Comparison of ENCODE assay signal across 13 cellular contexts in the genomic region with DNA sequence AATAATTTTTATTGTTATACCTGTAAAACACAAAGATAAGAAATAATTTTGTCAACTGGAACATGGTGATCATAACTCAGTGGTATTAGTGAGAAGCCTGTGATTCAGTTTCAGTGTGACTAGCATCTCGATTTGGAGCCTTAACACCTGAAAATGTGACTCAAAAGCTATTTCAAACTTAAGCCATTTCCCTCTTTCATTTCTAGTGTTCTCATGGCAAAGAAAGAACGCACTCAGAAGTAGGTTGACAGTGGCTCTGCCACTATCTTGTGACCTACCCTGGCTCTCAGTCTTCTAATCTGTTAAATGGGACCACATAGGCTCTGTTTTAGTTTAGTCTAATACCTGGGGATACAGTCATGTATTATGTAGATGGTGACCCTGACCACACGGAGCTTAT.
DNase-seq lines count a peak whose midpoint lies in the region; ATAC-seq, FAIRE-seq and TF ChIP-seq lines count a peak whose summit lies in the region.
"Had no signal": no experiment of that assay in that cellular context is flagged by ENCODE, and none has a peak within 500 bp of the region (broad histone marks: within the 10 kb centered on the region; RNA-seq: fewer than 3 reads in every experiment).

No MANE protein-coding gene starts in this region.

- H3K36me3 ChIP-seq in GM12878 (ENCODE audit: control insufficient read depth in 2 of 2, insufficient read depth in 2 of 2, low read length in 1 of 2), result no peaks in the 10 kb centered on the region
- no peaks in the 10 kb centered on the region for H3K36me3 ChIP-seq in esophagus muscularis mucosa
- H3K36me3 ChIP-seq: BLaER1 treated with 17β-estradiol and CSF1 and Interleukin-3, amounts not matched to agents 10 nM and 100 nM had no signal

- H3K4me1 ChIP-seq in GM12878 (ENCODE audit: control insufficient read depth, insufficient read depth, low read length) (peaks cover 80% of the 10 kb centered on the region), esophagus muscularis mucosa (no peaks in the 10 kb centered on the region)

- DNase-seq in GM12878 (ENCODE audit: low read depth, low spot score) (peak; percentile 95), esophagus muscularis mucosa (ENCODE audit: extremely low spot score) (no peak), DMS79 (lab: John Stamatoyannopoulos, UW) (no peak)
- DNase-seq in NK-92 treated with Interleukin-12 subunit alpha and Interleukin-12 subunit beta, amount 100 ng/mL, for 24 hours (lab: John Stamatoyannopoulos, UW), result no peak
- DNase-seq: cortex of kidney; mucosa of descending colon; NCI-H1105 treated with DMSO at 0.1 percent for 48 hours; NCI-H510A; stimulated activated CD4-positive, alpha-beta T cell treated with anti-CD3 and anti-CD28 coated beads, Interleukin-4, amount 100 ng/mL, for 24 hours had no signal

- H3K79me2 ChIP-seq in GM12878 (ENCODE audit: control insufficient read depth, insufficient read depth, low read length), result no peaks in the 10 kb centered on the region

- BruUV-seq in GM12878 (replicated peaks; lab: Mats Ljungman, UMichigan), result no TSS peak

- POLR2A ChIA-PET in GM12878 (lab: Charles Lee), result interaction anchor here (1.2 to 1.6 kb wide), 3 partner anchors 15 to 78 kb away, joined by 3 read pairs; no protein-coding TSS in a partner anchor

- FAIRE-seq in GM12878 (lab: Jason Lieb, UNC), result peak; percentile 88

- TF ChIP-seq RAD21 in GM12878 (IDR thresholded peaks at IDR 0.05; ENCODE audit: insufficient read depth, low read depth, low read length), result peak; percentile 13; the same call in 1 of the 2 replicates

- SMC1A ChIA-PET in GM12878 (lab: Charles Lee; ENCODE audit: uncharacterized antibody, unreplicated experiment), result interaction anchor here (0.9 to 7.1 kb wide), 13 partner anchors 8 to 1881 kb away, joined by 3 to 58 read pairs (median 6); no protein-coding TSS in a partner anchor

- intact Hi-C loops in GM12878 (cut with micrococcal nuclease; ENCODE audit: unreplicated experiment) (loop anchor here (5.0 kb wide), 2 partner anchors 179 to 1656 kb away; no protein-coding TSS in a partner anchor), esophagus muscularis mucosa (cut with DNase I) (no loop called here)

- peak overlapping the region; percentile 66 for H3K4me2 ChIP-seq in GM12878 (ENCODE audit: control insufficient read depth, insufficient read depth)

- H2AFZ ChIP-seq in GM12878 (ENCODE audit: control insufficient read depth, low read depth, low read length), result no peak overlapping the region

- H3K9me3 ChIP-seq in GM12878 (replicated peaks; ENCODE audit: control insufficient read depth, insufficient read depth, low read length) (peaks cover 2% of the 10 kb centered on the region; the same call in 2 of the 3 replicates), esophagus muscularis mucosa (no peaks in the 10 kb centered on the region)
- H3K9me3 ChIP-seq: BLaER1 treated with 17β-estradiol and CSF1 and Interleukin-3, amounts not matched to agents 10 nM and 100 nM; mucosa of descending colon had no signal

- no peaks in the 10 kb centered on the region for H4K20me1 ChIP-seq in GM12878 (ENCODE audit: control insufficient read depth, insufficient read depth)
- H4K20me1 ChIP-seq: BLaER1 treated with 17β-estradiol and CSF1 and Interleukin-3, amounts not matched to agents 10 nM and 100 nM had no signal

- CTCF ChIA-PET in GM12878 (lab: Yijun Ruan, JAX), result interaction anchor here (0.6 to 2.4 kb wide), 5 partner anchors 12 to 78 kb away, joined by 3 to 13 read pairs (median 4); no protein-coding TSS in a partner anchor

- TF ChIP-seq EP300 in GM12878 (IDR thresholded peaks at IDR 0.05; ENCODE audit: borderline replicate concordance in 1 of 2, control insufficient read depth in 1 of 2, low read depth in 2 of 2, low read length in 2 of 2) (peak; percentile 81 to 95), esophagus muscularis mucosa (IDR thresholded peaks at IDR 0.05) (no peak)

- no peak overlapping the region for H3K4me3 ChIP-seq in GM12878
- H3K4me3 ChIP-seq in esophagus muscularis mucosa, result no peak overlapping the region
- H3K4me3 ChIP-seq: BLaER1 treated with 17β-estradiol and CSF1 and Interleukin-3, amounts not matched to agents 10 nM and 100 nM; mucosa of descending colon had no signal

- 4% methylated on average over 3 of the region's 3 CpGs for WGBS in GM12878 (ENCODE audit: insufficient coverage, insufficient replicate concordance, low lambda C conversion rate, missing lambda C conversion rate)
- 78% methylated on average over 2 of the region's 3 CpGs for WGBS in esophagus muscularis mucosa

- TF ChIP-seq POLR2A in GM12878 (IDR thresholded peaks at IDR 0.05; ENCODE audit: low read depth, low read length) (no peak), esophagus muscularis mucosa (IDR thresholded peaks at IDR 0.05; ENCODE audit: low read depth) (no peak)

- H3K27me3 ChIP-seq in GM12878 (replicated peaks in 1 of 2; ENCODE audit: control insufficient read depth in 2 of 2, insufficient read depth in 2 of 2, low read length in 1 of 2) (no peaks in the 10 kb centered on the region), esophagus muscularis mucosa (peaks cover 0 to 29% (median 0%) of the 10 kb centered on the region in 4 donors)
- H3K27me3 ChIP-seq: BLaER1 treated with 17β-estradiol and CSF1 and Interleukin-3, amounts not matched to agents 10 nM and 100 nM had no signal

- RAD21 ChIA-PET in GM12878 (lab: Charles Lee; ENCODE audit: unreplicated experiment), result interaction anchor here (1.2 to 4.7 kb wide), 9 partner anchors 10 to 85 kb away, joined by 3 to 28 read pairs (median 7); no protein-coding TSS in a partner anchor

- in situ Hi-C loops in GM12878 (cut with MboI), result loop anchor here (10.0 kb wide), 2 partner anchors 276 to 1654 kb away; a partner anchor contains a TSS

- H3K9ac ChIP-seq in GM12878 (ENCODE audit: control insufficient read depth, insufficient read depth, low read length), result peak overlapping the region; percentile 70
- H3K9ac ChIP-seq: BLaER1 treated with 17β-estradiol and CSF1 and Interleukin-3, amounts not matched to agents 10 nM and 100 nM had no signal

- ATAC-seq in GM18519 (IDR thresholded peaks at IDR 0.05; ENCODE audit: low FRiP score, unreplicated experiment), result peak; percentile 35
- peak; percentile 33 for ATAC-seq in GM21367 (IDR thresholded peaks at IDR 0.05; ENCODE audit: unreplicated experiment)
- ATAC-seq in HG02970 (IDR thresholded peaks at IDR 0.05; ENCODE audit: low FRiP score, unreplicated experiment), result peak; percentile 44
- peak; percentile 78 for ATAC-seq in GM12878
- ATAC-seq: mucosa of descending colon had no signal

- H3K27ac ChIP-seq in GM12878 (ENCODE audit: control insufficient read depth, insufficient read depth) (peak overlapping the region; percentile 99), esophagus muscularis mucosa (replicated peaks in 1 of 4) (no peak overlapping the region)
- H3K27ac ChIP-seq: BLaER1 treated with 17β-estradiol and CSF1 and Interleukin-3, amounts not matched to agents 10 nM and 100 nM had no signal

- no peak for TF ChIP-seq CTCF in GM12878 (IDR thresholded peaks at IDR 0.05 in 2 of 3, conservative IDR thresholded peaks at IDR 0.05 in 1 of 3; ENCODE audit: control insufficient read depth in 2 of 3, extremely low read depth in 1 of 3, insufficient read depth in 1 of 3, low read depth in 3 of 3, low read length in 3 of 3)
- no peak for TF ChIP-seq CTCF in esophagus muscularis mucosa (IDR thresholded peaks at IDR 0.05)

TF ChIP-seq in GM12878, 131 proteins besides CTCF, POLR2A, EP300 and RAD21 (continues in another document):
- TF ChIP-seq, protein P1, sequence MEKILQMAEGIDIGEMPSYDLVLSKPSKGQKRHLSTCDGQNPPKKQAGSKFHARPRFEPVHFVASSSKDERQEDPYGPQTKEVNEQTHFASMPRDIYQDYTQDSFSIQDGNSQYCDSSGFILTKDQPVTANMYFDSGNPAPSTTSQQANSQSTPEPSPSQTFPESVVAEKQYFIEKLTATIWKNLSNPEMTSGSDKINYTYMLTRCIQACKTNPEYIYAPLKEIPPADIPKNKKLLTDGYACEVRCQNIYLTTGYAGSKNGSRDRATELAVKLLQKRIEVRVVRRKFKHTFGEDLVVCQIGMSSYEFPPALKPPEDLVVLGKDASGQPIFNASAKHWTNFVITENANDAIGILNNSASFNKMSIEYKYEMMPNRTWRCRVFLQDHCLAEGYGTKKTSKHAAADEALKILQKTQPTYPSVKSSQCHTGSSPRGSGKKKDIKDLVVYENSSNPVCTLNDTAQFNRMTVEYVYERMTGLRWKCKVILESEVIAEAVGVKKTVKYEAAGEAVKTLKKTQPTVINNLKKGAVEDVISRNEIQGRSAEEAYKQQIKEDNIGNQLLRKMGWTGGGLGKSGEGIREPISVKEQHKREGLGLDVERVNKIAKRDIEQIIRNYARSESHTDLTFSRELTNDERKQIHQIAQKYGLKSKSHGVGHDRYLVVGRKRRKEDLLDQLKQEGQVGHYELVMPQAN (conservative IDR thresholded peaks at IDR 0.05), result peak; percentile 86
- TF ChIP-seq MTA2 (IDR thresholded peaks at IDR 0.05; ENCODE audit: low read depth) (peak; percentile 82), MYC (IDR thresholded peaks at IDR 0.05; ENCODE audit: insufficient read depth, insufficient read length, insufficient replicate concordance, low read length, severe bottlenecking) (no peak), TBL1XR1 (IDR thresholded peaks at IDR 0.05; ENCODE audit: low read depth, low read length) (peak; percentile 54; the same call in 1 of the 2 replicates), MTA3 (IDR thresholded peaks at IDR 0.05; ENCODE audit: borderline replicate concordance, low read length) (no peak; the same call in 1 of the 2 replicates), GABPA (IDR thresholded peaks at IDR 0.05; ENCODE audit: low read depth) (no peak), ZNF384 (IDR thresholded peaks at IDR 0.05; ENCODE audit: borderline replicate concordance, low read depth, low read length) (no peak), KLF5 (IDR thresholded peaks at IDR 0.05; ENCODE audit: partially characterized antibody) (no peak), ZNF24 (IDR thresholded peaks at IDR 0.05) (peak; percentile 85)
- TF ChIP-seq, protein P2, sequence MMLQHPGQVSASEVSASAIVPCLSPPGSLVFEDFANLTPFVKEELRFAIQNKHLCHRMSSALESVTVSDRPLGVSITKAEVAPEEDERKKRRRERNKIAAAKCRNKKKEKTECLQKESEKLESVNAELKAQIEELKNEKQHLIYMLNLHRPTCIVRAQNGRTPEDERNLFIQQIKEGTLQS (IDR thresholded peaks at IDR 0.05; ENCODE audit: borderline replicate concordance, extremely low read depth, low read depth, low read length), result no peak
- TF ChIP-seq, protein P3, sequence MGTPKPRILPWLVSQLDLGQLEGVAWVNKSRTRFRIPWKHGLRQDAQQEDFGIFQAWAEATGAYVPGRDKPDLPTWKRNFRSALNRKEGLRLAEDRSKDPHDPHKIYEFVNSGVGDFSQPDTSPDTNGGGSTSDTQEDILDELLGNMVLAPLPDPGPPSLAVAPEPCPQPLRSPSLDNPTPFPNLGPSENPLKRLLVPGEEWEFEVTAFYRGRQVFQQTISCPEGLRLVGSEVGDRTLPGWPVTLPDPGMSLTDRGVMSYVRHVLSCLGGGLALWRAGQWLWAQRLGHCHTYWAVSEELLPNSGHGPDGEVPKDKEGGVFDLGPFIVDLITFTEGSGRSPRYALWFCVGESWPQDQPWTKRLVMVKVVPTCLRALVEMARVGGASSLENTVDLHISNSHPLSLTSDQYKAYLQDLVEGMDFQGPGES (IDR thresholded peaks at IDR 0.05), result no peak
